Comparison of ENCODE assay signal across 1 cellular context in genomic region chr1:200738348-200738732, GRCh38.
TF ChIP-seq lines count a peak whose summit lies in the region.

No MANE protein-coding gene starts in this region.

TF ChIP-seq in H1, 55 proteins besides CTCF, POLR2A, EP300 and RAD21 (continued from another document):
- TF ChIP-seq POU5F1 (IDR thresholded peaks at IDR 0.05; ENCODE audit: low read depth, low read length) (no peak), CBX8 (IDR thresholded peaks at IDR 0.05; ENCODE audit: borderline replicate concordance, low read depth, low read length) (no peak), JUND (IDR thresholded peaks at IDR 0.05; ENCODE audit: low read length) (no peak), BACH1 (IDR thresholded peaks at IDR 0.05; ENCODE audit: low read length) (no peak), SIX5 (IDR thresholded peaks at IDR 0.05; ENCODE audit: low read depth, low read length) (no peak)
